9 cellular contexts compared by ENCODE assay signal in the genomic region with DNA sequence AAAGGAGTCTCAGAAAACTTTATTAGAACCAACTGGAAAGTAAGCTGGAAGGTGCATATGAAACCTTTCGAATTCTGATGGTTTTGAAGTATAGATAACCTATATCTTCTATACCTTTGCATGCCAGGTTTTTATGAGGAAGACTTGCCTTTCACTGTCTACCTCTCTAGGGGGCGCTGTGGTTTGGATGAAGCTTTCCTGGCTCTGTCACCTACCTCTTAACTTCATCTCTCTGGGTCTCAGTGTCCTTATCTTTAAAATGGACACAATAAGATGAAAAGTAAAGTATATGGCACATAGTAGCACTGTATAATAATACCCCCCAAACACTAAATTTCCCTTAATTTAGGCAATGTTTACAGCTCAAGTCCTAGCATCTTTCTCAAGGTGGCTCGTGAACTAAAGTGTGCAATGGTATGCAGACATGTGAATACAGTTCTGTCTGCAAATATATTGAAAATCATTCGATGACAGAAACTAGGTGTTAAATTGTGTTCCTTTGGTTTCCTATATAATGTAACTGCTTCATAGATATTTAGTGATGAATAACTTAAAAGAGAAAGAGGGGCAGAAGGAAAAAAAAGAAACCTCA.
DNase-seq lines count a peak whose midpoint lies in the region; ATAC-seq and TF ChIP-seq lines count a peak whose summit lies in the region.
"Had no signal": no experiment of that assay in that cellular context is flagged by ENCODE, and none has a peak within 500 bp of the region (broad histone marks: within the 10 kb centered on the region; RNA-seq: fewer than 3 reads in every experiment).

No MANE protein-coding gene starts in this region.

- H3K9me3 Mint-ChIP-seq in CD8-positive, alpha-beta T cell, result no peaks in the 10 kb centered on the region
- H3K9me3 Mint-ChIP-seq in activated CD4-positive, alpha-beta T cell treated with anti-CD3 and anti-CD28 coated beads, Interleukin-2, amount 10 ng/mL, durations not matched to agents 7 days and 5 days, result no peaks in the 10 kb centered on the region
- no peaks in the 10 kb centered on the region for H3K9me3 Mint-ChIP-seq in mesothelial cell of epicardium

- POLR2A ChIA-PET in CD8-positive, alpha-beta T cell (lab: Charles Lee), result interaction anchor here (1.2 kb wide), 1 partner anchor 14 kb away, joined by 4 read pairs; no protein-coding TSS in a partner anchor
- POLR2A ChIA-PET in activated CD4-positive, alpha-beta T cell treated with anti-CD3 and anti-CD28 coated beads, Interleukin-2, amount 10 ng/mL, durations not matched to agents 7 days and 5 days (lab: Charles Lee), result interaction anchor here (1.0 kb wide), 1 partner anchor 241 kb away, joined by 3 read pairs; no protein-coding TSS in a partner anchor

- no peak overlapping the region for H3K27ac ChIP-seq in CD8-positive, alpha-beta T cell (ENCODE audit: low read depth, low read length)

- no peaks in the 10 kb centered on the region for H3K4me1 ChIP-seq in CD8-positive, alpha-beta T cell (ENCODE audit: insufficient read depth, low read length)

- no peaks in the 10 kb centered on the region for H3K9me3 ChIP-seq in CD8-positive, alpha-beta T cell (ENCODE audit: low read length)

- H3K27me3 ChIP-seq in CD8-positive, alpha-beta T cell (ENCODE audit: insufficient read depth, low read length), result no peaks in the 10 kb centered on the region

- CTCF ChIA-PET in CD8-positive, alpha-beta T cell (lab: Charles Lee), result interaction anchor here (0.8 to 1.9 kb wide), 4 partner anchors 9 to 292 kb away, joined by 3 to 6 read pairs (median 4); no protein-coding TSS in a partner anchor
- CTCF ChIA-PET in activated CD4-positive, alpha-beta T cell treated with anti-CD3 and anti-CD28 coated beads, Interleukin-2, amount 10 ng/mL, durations not matched to agents 7 days and 5 days (lab: Charles Lee), result interaction anchor here (1.2 to 1.6 kb wide), 2 partner anchors 9 to 322 kb away, joined by 3 to 7 read pairs; no protein-coding TSS in a partner anchor

- no peaks in the 10 kb centered on the region for H3K36me3 Mint-ChIP-seq in CD8-positive, alpha-beta T cell
- H3K36me3 Mint-ChIP-seq in activated CD4-positive, alpha-beta T cell treated with anti-CD3 and anti-CD28 coated beads, Interleukin-2, amount 10 ng/mL, durations not matched to agents 7 days and 5 days (ENCODE audit: low read depth), result no peaks in the 10 kb centered on the region
- H3K36me3 Mint-ChIP-seq in mesothelial cell of epicardium, result no peaks in the 10 kb centered on the region

- no peak overlapping the region for H3K4me3 ChIP-seq in CD8-positive, alpha-beta T cell (ENCODE audit: low read depth, low read length)
- H3K4me3 ChIP-seq: lung had no signal

- H3K4me1 Mint-ChIP-seq in CD8-positive, alpha-beta T cell (ENCODE audit: low read depth), result no peaks in the 10 kb centered on the region
- no peaks in the 10 kb centered on the region for H3K4me1 Mint-ChIP-seq in activated CD4-positive, alpha-beta T cell treated with anti-CD3 and anti-CD28 coated beads, Interleukin-2, amount 10 ng/mL, durations not matched to agents 7 days and 5 days
- peaks cover 11% of the 10 kb centered on the region for H3K4me1 Mint-ChIP-seq in mesothelial cell of epicardium

- intact Hi-C loops in CD8-positive, alpha-beta T cell (cut with DNase I, micrococcal nuclease), result loop anchor here in 1 of 2 experiments (10.0 kb wide), 1 partner anchor 241 kb away; no protein-coding TSS in a partner anchor

- no peak for ATAC-seq in CD8-positive, alpha-beta T cell
- peak; percentile 58 for ATAC-seq in GM21423 (IDR thresholded peaks at IDR 0.05; ENCODE audit: unreplicated experiment)
- ATAC-seq: T-helper 17 cell had no signal

- H3K27me3 Mint-ChIP-seq in CD8-positive, alpha-beta T cell (ENCODE audit: low read depth), result no peaks in the 10 kb centered on the region
- H3K27me3 Mint-ChIP-seq in activated CD4-positive, alpha-beta T cell treated with anti-CD3 and anti-CD28 coated beads, Interleukin-2, amount 10 ng/mL, durations not matched to agents 7 days and 5 days, result no peaks in the 10 kb centered on the region
- no peaks in the 10 kb centered on the region for H3K27me3 Mint-ChIP-seq in mesothelial cell of epicardium (ENCODE audit: low read depth)
- H3K27me3 Mint-ChIP-seq: T-helper 17 cell had no signal

- H3K27ac Mint-ChIP-seq in CD8-positive, alpha-beta T cell, result no peak overlapping the region
- H3K27ac Mint-ChIP-seq in activated CD4-positive, alpha-beta T cell treated with anti-CD3 and anti-CD28 coated beads, Interleukin-2, amount 10 ng/mL, durations not matched to agents 7 days and 5 days, result no peak overlapping the region
- H3K27ac Mint-ChIP-seq in mesothelial cell of epicardium, result no peak overlapping the region
- H3K27ac Mint-ChIP-seq: T-helper 17 cell had no signal

- peak; percentile 40 for TF ChIP-seq CTCF in CD8-positive, alpha-beta T cell (IDR thresholded peaks at IDR 0.05)
- TF ChIP-seq CTCF in mesothelial cell of epicardium (IDR thresholded peaks at IDR 0.05; ENCODE audit: unreplicated experiment), result peak; percentile 31

- DNase-seq in CD8-positive, alpha-beta T cell, result no peak
- peak; percentile 31 for DNase-seq in activated CD4-positive, alpha-beta T cell treated with anti-CD3 and anti-CD28 coated beads, Interleukin-2, amount 10 ng/mL, durations not matched to agents 7 days and 5 days
- no peak for DNase-seq in mesothelial cell of epicardium (ENCODE audit: low spot score in 2 of 2, unreplicated experiment in 2 of 2)
- no peak for DNase-seq in GM19238 (ENCODE audit: insufficient read length, low spot score)
- no peak for DNase-seq in nucleus accumbens (lab: John Stamatoyannopoulos, UW)
- DNase-seq in amniotic stem cell (lab: John Stamatoyannopoulos, UW), result no peak
- DNase-seq: T-helper 17 cell had no signal

- no peaks in the 10 kb centered on the region for H3K36me3 ChIP-seq in CD8-positive, alpha-beta T cell (ENCODE audit: insufficient read depth, low read length)

- H3K4me3 Mint-ChIP-seq in CD8-positive, alpha-beta T cell, result no peak overlapping the region
- H3K4me3 Mint-ChIP-seq in activated CD4-positive, alpha-beta T cell treated with anti-CD3 and anti-CD28 coated beads, Interleukin-2, amount 10 ng/mL, durations not matched to agents 7 days and 5 days, result no peak overlapping the region
- H3K4me3 Mint-ChIP-seq in mesothelial cell of epicardium, result no peak overlapping the region
- H3K4me3 Mint-ChIP-seq: T-helper 17 cell had no signal
